30 cellular contexts compared by ENCODE assay signal in the genomic region with DNA sequence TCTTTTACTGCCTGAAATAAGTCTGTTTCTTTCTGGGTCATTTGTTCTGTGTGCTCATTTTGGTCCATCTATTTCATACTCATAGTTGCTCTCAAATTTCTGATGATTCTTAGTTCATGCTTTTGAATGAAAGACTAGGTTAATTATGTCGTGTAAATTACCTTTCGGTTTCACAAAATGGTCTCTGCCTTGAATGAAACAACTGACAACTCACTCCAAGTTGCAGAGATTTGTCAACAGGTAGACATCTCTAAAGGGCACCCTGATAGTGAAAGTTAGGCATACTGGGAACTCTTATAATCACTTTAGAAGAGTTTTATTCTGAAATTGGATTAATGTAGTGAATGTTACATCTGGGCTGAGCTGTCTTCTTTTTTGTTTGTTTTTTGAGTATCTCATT.
"Had no signal": no experiment of that assay in that cellular context is flagged by ENCODE, and none has a peak within 500 bp of the region (broad histone marks: within the 10 kb centered on the region; RNA-seq: fewer than 3 reads in every experiment).

No MANE protein-coding gene starts in this region.

- H2AFZ ChIP-seq: hepatocyte had no signal

- ATAC-seq: activated CD4-positive, CD25-positive, alpha-beta regulatory T cell treated with anti-CD3 and anti-CD28 coated beads, Interleukin-2, amount 50 U/mL, for 24 hours; activated CD8-positive, alpha-beta memory T cell treated with anti-CD3 and anti-CD28 coated beads, Interleukin-2, amount 10 ng/mL, durations not matched to agents 7 days and 5 days; activated CD8-positive, alpha-beta T cell treated with anti-CD3 and anti-CD28 coated beads, Interleukin-2, amount 10 ng/mL, durations not matched to agents 7 days and 5 days; activated naive CD8-positive, alpha-beta T cell treated with anti-CD3 and anti-CD28 coated beads, Interleukin-2, amount 50 U/mL, for 24 hours; body of pancreas; effector memory CD8-positive, alpha-beta T cell; gastroesophageal sphincter; heart right ventricle had no signal

- H3K36me3 ChIP-seq: adrenal gland, esophagus squamous epithelium, gastroesophageal sphincter, heart right ventricle, WERI-Rb-1 had no signal

- H3K27me3 ChIP-seq: adrenal gland, body of pancreas, esophagus squamous epithelium, gastroesophageal sphincter, heart right ventricle, hepatocyte had no signal

- H3K4me3 ChIP-seq: adrenal gland, body of pancreas, esophagus squamous epithelium, gastroesophageal sphincter, heart right ventricle, hepatocyte had no signal

- H3K79me2 ChIP-seq: hepatocyte had no signal

- H3K9me3 ChIP-seq: adrenal gland, body of pancreas, esophagus squamous epithelium, gastroesophageal sphincter had no signal

- H3K4me2 ChIP-seq: hepatocyte had no signal

- DNase-seq: activated B cell treated with CpG ODN at 0.5 μM for 24 hours; activated CD4-positive, alpha-beta memory T cell treated with anti-CD3 and anti-CD28 coated beads for 36 hours; activated CD4-positive, alpha-beta T cell treated with anti-CD3 and anti-CD28 coated beads for 48 hours; activated CD4-positive, alpha-beta T cell treated with anti-CD3 and anti-CD28 coated beads, Interleukin-2, amount 50 U/mL, for 1 hour; activated CD8-positive, alpha-beta memory T cell treated with anti-CD3 and anti-CD28 coated beads, Interleukin-2, amount 10 ng/mL, durations not matched to agents 7 days and 5 days; activated CD8-positive, alpha-beta memory T cell treated with anti-CD3 and anti-CD28 coated beads, Interleukin-2, amount 50 U/mL, for 4 hours; activated CD8-positive, alpha-beta T cell treated with anti-CD3 and anti-CD28 coated beads, Interleukin-2, amount 10 ng/mL, durations not matched to agents 7 days and 5 days; activated effector memory CD4-positive, alpha-beta T cell treated with anti-CD3 and anti-CD28 coated beads, Interleukin-2, amount 50 U/mL, for 16 hours; activated naive CD4-positive, alpha-beta T cell treated with anti-CD3 and anti-CD28 coated beads for 36 hours; activated naive CD8-positive, alpha-beta T cell treated with anti-CD3 and anti-CD28 coated beads for 36 hours; activated naive CD8-positive, alpha-beta T cell treated with anti-CD3 and anti-CD28 coated beads, Interleukin-2, amount 50 U/mL, for 24 hours; activated T-cell treated with anti-CD3 and anti-CD28 coated beads, Interleukin-2, amount 50 U/mL, for 1 hour; activated T-cell treated with anti-CD3 and anti-CD28 coated beads, Interleukin-2, amount 50 U/mL, for 48 hours; adrenal gland; amygdala; aorta; body of pancreas; caudate nucleus; cortex of kidney; dermis blood vessel endothelial cell; effector CD4-positive, alpha-beta T cell; effector memory CD8-positive, alpha-beta T cell; esophagus squamous epithelium; foreskin melanocyte; heart right ventricle; T1000; WERI-Rb-1 had no signal

- H3K4me1 ChIP-seq: adrenal gland, body of pancreas, esophagus squamous epithelium, gastroesophageal sphincter, heart right ventricle had no signal
